8 cellular contexts compared by ENCODE assay signal in genomic region chr2:238287702-238288649, GRCh38. TPM values are rescaled to one million over a fixed set of nuclear protein-coding genes. Genes with fewer than 3 reads are reported as not detected.
DNase-seq lines count a peak whose midpoint lies in the region; ATAC-seq, FAIRE-seq and TF ChIP-seq lines count a peak whose summit lies in the region.

TSS of gene PER2 (minus strand) at chr2:238288610. CDS start at chr2:238277936, 10,674 bp downstream.

- no peaks in the 10 kb centered on the region for H3K9me3 Mint-ChIP-seq in MCF 10A (ENCODE audit: unreplicated experiment)

- DNase-seq in ELR (ENCODE audit: low read depth) = peak; percentile 91
- DNase-seq in HTR-8/SVneo (ENCODE audit: insufficient read length, low spot score) = peak; percentile 57
- DNase-seq in T follicular helper cell (ENCODE audit: low read depth) = peak; percentile 27
- peak; percentile 82 for DNase-seq in MCF 10A (ENCODE audit: unreplicated experiment)
- peak; percentile 76 for DNase-seq in iPS-NIHi11 (ENCODE audit: low spot score)
- DNase-seq in skeletal muscle cell (ENCODE audit: low read depth) = peak; percentile 71
- no peak for DNase-seq in COR-L47 (lab: John Stamatoyannopoulos, UW)

- H3K27me3 Mint-ChIP-seq in MCF 10A (ENCODE audit: insufficient read depth, unreplicated experiment) = no peaks in the 10 kb centered on the region

- TF ChIP-seq CTCF in MCF 10A (IDR thresholded peaks at IDR 0.05; ENCODE audit: unreplicated experiment) = peak; percentile 6

- H3K36me3 Mint-ChIP-seq in MCF 10A (ENCODE audit: insufficient read depth, unreplicated experiment) = peaks cover 12% of the 10 kb centered on the region

- H3K4me3 ChIP-seq in skeletal muscle cell (ENCODE audit: low read depth, low read length) = peak within 1 kb of the TSS; percentile 77

- intact Hi-C loops in MCF 10A (cut with micrococcal nuclease) = loop anchor here (2.0 kb wide), 1 partner anchor 31 kb away; no protein-coding TSS in a partner anchor

- peak within 1 kb of the TSS; percentile 74 for H3K4me3 Mint-ChIP-seq in MCF 10A (ENCODE audit: unreplicated experiment)

- peak within 1 kb of the TSS; percentile 99 for H3K27ac Mint-ChIP-seq in MCF 10A (ENCODE audit: low read depth, unreplicated experiment)

- peak; percentile 28 for ATAC-seq in GM21367 (IDR thresholded peaks at IDR 0.05; ENCODE audit: unreplicated experiment)

- H3K4me1 Mint-ChIP-seq in MCF 10A (ENCODE audit: insufficient read depth, unreplicated experiment) = peaks cover 52% of the 10 kb centered on the region

- CTCF ChIA-PET in MCF 10A (lab: Yijun Ruan, JAX) = interaction anchor here (0.6 to 3.8 kb wide), 8 partner anchors 17 to 650 kb away, joined by 3 to 14 read pairs (median 4); no protein-coding TSS in a partner anchor

- POLR2A ChIA-PET in MCF 10A (lab: Yijun Ruan, JAX) = interaction anchor here (0.6 to 8.9 kb wide), 22 partner anchors 9 to 1737 kb away, joined by 3 to 139 read pairs (median 4); partner anchors contain the start of genes NDUFA10, SCLY and TRAF3IP1

- no TSS peak for BruUV-seq in MCF 10A (replicated peaks; lab: Mats Ljungman, UMichigan)

- no peak for FAIRE-seq in HTR-8/SVneo (lab: Jason Lieb, UNC)

RNA-seq across cellular contexts. Expression of gene PER2, which starts in this region (rescaled TPM):
- total RNA-seq in MCF 10A (2022) = 8.9 and 13.8 TPM in 2 replicates
